Comparison of ENCODE assay signal across 11 cellular contexts in genomic region chr20:51560550-51561307, GRCh38. TPM values are rescaled to one million over a fixed set of nuclear protein-coding genes. Genes with fewer than 3 reads are reported as not detected.
DNase-seq lines count a peak whose midpoint lies in the region; ATAC-seq, FAIRE-seq and TF ChIP-seq lines count a peak whose summit lies in the region.
"Had no signal": no experiment of that assay in that cellular context is flagged by ENCODE, and none has a peak within 500 bp of the region (broad histone marks: within the 10 kb centered on the region; RNA-seq: fewer than 3 reads in every experiment).

No MANE protein-coding gene starts in this region.

- no peak overlapping the region for H3K27ac Mint-ChIP-seq in Caco-2 (ENCODE audit: unreplicated experiment)
- H3K27ac Mint-ChIP-seq: memory B cell had no signal

- FAIRE-seq in endothelial cell of umbilical vein (lab: Jason Lieb, UNC), result peak; percentile 26

- H2AFZ ChIP-seq in endothelial cell of umbilical vein (ENCODE audit: low read depth, low read length), result peak overlapping the region; percentile 32

- DNase-seq in Caco-2 (no peak), Panc1 (ENCODE audit: low read depth, low spot score) (no peak), endothelial cell of umbilical vein (ENCODE audit: low read depth, low spot score) (peak; percentile 17), omental fat pad (ENCODE audit: low spot score) (no peak)
- DNase-seq: foreskin keratinocyte, NCI-H446 treated with DMSO at 0.1 percent for 48 hours had no signal

- H3K27ac ChIP-seq in Panc1 (ENCODE audit: low read length), result peak overlapping the region; percentile 72
- H3K27ac ChIP-seq in endothelial cell of umbilical vein (ENCODE audit: insufficient read depth, low read depth, low read length), result no peak overlapping the region
- no peak overlapping the region for H3K27ac ChIP-seq in rectal smooth muscle tissue (ENCODE audit: low read depth, low read length)
- H3K27ac ChIP-seq: foreskin keratinocyte had no signal

- H3K79me2 ChIP-seq in endothelial cell of umbilical vein (ENCODE audit: control insufficient read depth, insufficient read depth, low read length), result no peaks in the 10 kb centered on the region

- TF ChIP-seq CTCF in Caco-2 (IDR thresholded peaks at IDR 0.05; ENCODE audit: insufficient read depth in 1 of 2, low read depth in 1 of 2, low read length in 1 of 2, severe bottlenecking in 1 of 2, unreplicated experiment in 1 of 2) (no peak), Panc1 (IDR thresholded peaks at IDR 0.05) (no peak), endothelial cell of umbilical vein (IDR thresholded peaks at IDR 0.05; ENCODE audit: extremely low read depth in 1 of 2, insufficient read depth in 1 of 2, low read depth in 1 of 2, low read length in 2 of 2) (no peak), omental fat pad (IDR thresholded peaks at IDR 0.05) (no peak)

- no peaks in the 10 kb centered on the region for H3K9me3 ChIP-seq in Caco-2
- no peaks in the 10 kb centered on the region for H3K9me3 ChIP-seq in Panc1 (ENCODE audit: control insufficient read depth, insufficient read depth, low read depth, low read length)
- no peaks in the 10 kb centered on the region for H3K9me3 ChIP-seq in endothelial cell of umbilical vein (replicated peaks; ENCODE audit: control insufficient read depth, insufficient read depth, low read length)

- H3K27me3 ChIP-seq in Caco-2 (replicated peaks; ENCODE audit: control insufficient read depth, insufficient read depth, low read length), result peaks cover 8% of the 10 kb centered on the region
- no peaks in the 10 kb centered on the region for H3K27me3 ChIP-seq in Panc1 (ENCODE audit: control insufficient read depth, insufficient read depth, low read length)
- no peaks in the 10 kb centered on the region for H3K27me3 ChIP-seq in endothelial cell of umbilical vein (ENCODE audit: control insufficient read depth in 2 of 2, insufficient read depth in 2 of 2, low read length in 2 of 2)
- no peaks in the 10 kb centered on the region for H3K27me3 ChIP-seq in rectal smooth muscle tissue (ENCODE audit: control insufficient read depth, insufficient read depth, low read length)

- H3K4me1 Mint-ChIP-seq in Caco-2 (ENCODE audit: low read depth, unreplicated experiment), result peaks cover 37% of the 10 kb centered on the region

- H3K36me3 ChIP-seq in Caco-2 (ENCODE audit: control insufficient read depth, insufficient read depth, low read length), result no peaks in the 10 kb centered on the region
- H3K36me3 ChIP-seq in Panc1 (ENCODE audit: control insufficient read depth, insufficient read depth, low read length), result no peaks in the 10 kb centered on the region
- no peaks in the 10 kb centered on the region for H3K36me3 ChIP-seq in endothelial cell of umbilical vein (ENCODE audit: control insufficient read depth in 2 of 2, extremely low read depth in 1 of 2, insufficient read depth in 2 of 2, low read length in 2 of 2)
- H3K36me3 ChIP-seq in rectal smooth muscle tissue (ENCODE audit: control insufficient read depth, insufficient read depth, low read length), result no peaks in the 10 kb centered on the region

- peak overlapping the region; percentile 64 for H3K4me2 ChIP-seq in endothelial cell of umbilical vein (ENCODE audit: insufficient read depth, low read length)

- peaks cover 25% of the 10 kb centered on the region for H3K27me3 Mint-ChIP-seq in Caco-2 (ENCODE audit: insufficient read depth, unreplicated experiment)

- no peaks in the 10 kb centered on the region for H3K36me3 Mint-ChIP-seq in Caco-2 (ENCODE audit: insufficient read depth, unreplicated experiment)
- H3K36me3 Mint-ChIP-seq: memory B cell had no signal

- BruUV-seq in Caco-2 (replicated peaks; lab: Mats Ljungman, UMichigan) (no TSS peak), Panc1 (replicated peaks; lab: Mats Ljungman, UMichigan) (TSS peak; percentile 73), endothelial cell of umbilical vein (replicated peaks; lab: Mats Ljungman, UMichigan) (TSS peak; percentile 6)

- H4K20me1 ChIP-seq in endothelial cell of umbilical vein (replicated peaks; ENCODE audit: control insufficient read depth, extremely low read depth, insufficient read depth, low read length), result no peaks in the 10 kb centered on the region

- CTCF ChIA-PET in Caco-2 (lab: Charles Lee) (interaction anchor here (0.6 kb wide), 1 partner anchor 12 kb away, joined by 3 read pairs; no protein-coding TSS in a partner anchor), Panc1 (lab: Charles Lee) (no interaction called here), endothelial cell of umbilical vein (lab: Charles Lee) (interaction anchor here (0.6 to 1.2 kb wide), 2 partner anchors 27 to 34 kb away, joined by 3 read pairs; no protein-coding TSS in a partner anchor)

- H3K4me3 ChIP-seq in Caco-2 (ENCODE audit: low read depth, low read length) (no peak overlapping the region), Panc1 (ENCODE audit: low read depth in 2 of 2, low read length in 2 of 2) (peak overlapping the region; percentile 53 to 92), endothelial cell of umbilical vein (replicated peaks in 1 of 3; ENCODE audit: insufficient read depth in 1 of 3, low read depth in 1 of 3, low read length in 3 of 3) (peak overlapping the region; percentile 2 to 28 (median 11)), rectal smooth muscle tissue (ENCODE audit: low read length) (peak overlapping the region; percentile 19)

- no peaks in the 10 kb centered on the region for H3K9me1 ChIP-seq in endothelial cell of umbilical vein (replicated peaks; ENCODE audit: control insufficient read depth, extremely low read depth, insufficient read depth, low read length)

- POLR2A ChIA-PET in Caco-2 (lab: Charles Lee) (no interaction called here), Panc1 (lab: Charles Lee) (no interaction called here), endothelial cell of umbilical vein (lab: Charles Lee) (interaction anchor here (0.7 to 0.8 kb wide), 2 partner anchors 41 to 64 kb away, joined by 3 to 8 read pairs; no protein-coding TSS in a partner anchor)

- H3K9ac ChIP-seq in endothelial cell of umbilical vein (replicated peaks; ENCODE audit: extremely low read depth, insufficient read depth, low read length) (peak overlapping the region; percentile 40), rectal smooth muscle tissue (ENCODE audit: low read length) (no peak overlapping the region)

- in situ Hi-C loops in Panc1 (cut with HindIII; ENCODE audit: low pct_unique_long_range_greater_than_20kb, low sequenced_read_pairs), result no loop called here

- no peak for TF ChIP-seq POLR2A in endothelial cell of umbilical vein (IDR thresholded peaks at IDR 0.05; ENCODE audit: low read depth, low read length)

- no peaks in the 10 kb centered on the region for H3K9me3 Mint-ChIP-seq in Caco-2 (ENCODE audit: unreplicated experiment)
- H3K9me3 Mint-ChIP-seq: memory B cell had no signal

- dilution Hi-C loops in endothelial cell of umbilical vein (cut with MboI; ENCODE audit: extremely low pct_ligation_motif_present, low sequenced_read_pairs), result no loop called here

- ATAC-seq in Panc1, result no peak
- ATAC-seq in GM21528 (IDR thresholded peaks at IDR 0.05; ENCODE audit: low FRiP score, unreplicated experiment), result no peak
- ATAC-seq in GM18873 (IDR thresholded peaks at IDR 0.05; ENCODE audit: low FRiP score, unreplicated experiment), result no peak
- no peak for ATAC-seq in HG03520 (IDR thresholded peaks at IDR 0.05; ENCODE audit: unreplicated experiment)
- ATAC-seq in omental fat pad (ENCODE audit: low FRiP score), result no peak
- ATAC-seq: foreskin keratinocyte had no signal

- H3K4me1 ChIP-seq in Caco-2 (peaks cover 28% of the 10 kb centered on the region), Panc1 (ENCODE audit: control insufficient read depth, insufficient read depth, low read length) (peaks cover 28% of the 10 kb centered on the region), endothelial cell of umbilical vein (ENCODE audit: control insufficient read depth, extremely low read depth, insufficient read depth, low read length) (peaks cover 24% of the 10 kb centered on the region), rectal smooth muscle tissue (ENCODE audit: control insufficient read depth, insufficient read depth, low read length) (peaks cover 20% of the 10 kb centered on the region)

- peak overlapping the region; percentile 88 for H3K4me3 Mint-ChIP-seq in Caco-2 (ENCODE audit: unreplicated experiment)

- intact Hi-C loops in Caco-2 (cut with micrococcal nuclease; ENCODE audit: unreplicated experiment), result no loop called here
- intact Hi-C loops in Panc1 (cut with micrococcal nuclease; ENCODE audit: unreplicated experiment), result loop anchor here (10.0 kb wide), 1 partner anchor 106 kb away; no protein-coding TSS in a partner anchor
- intact Hi-C loops in endothelial cell of umbilical vein (cut with micrococcal nuclease), result no loop called here

TF ChIP-seq in endothelial cell of umbilical vein, 7 proteins besides CTCF, POLR2A, EP300 and RAD21:
- TF ChIP-seq, protein P1, sequence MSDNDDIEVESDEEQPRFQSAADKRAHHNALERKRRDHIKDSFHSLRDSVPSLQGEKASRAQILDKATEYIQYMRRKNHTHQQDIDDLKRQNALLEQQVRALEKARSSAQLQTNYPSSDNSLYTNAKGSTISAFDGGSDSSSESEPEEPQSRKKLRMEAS (IDR thresholded peaks at IDR 0.05; ENCODE audit: insufficient read depth, insufficient read length), result no peak
- TF ChIP-seq POLR2AphosphoS5 (IDR thresholded peaks at IDR 0.05; ENCODE audit: insufficient read depth, low read depth, low read length) (no peak), EZH2 (IDR thresholded peaks at IDR 0.05; ENCODE audit: borderline replicate concordance, low read depth, low read length, severe bottlenecking) (no peak), JUN (IDR thresholded peaks at IDR 0.05; ENCODE audit: borderline replicate concordance, insufficient read depth, insufficient read length, low read depth) (no peak), FOS (IDR thresholded peaks at IDR 0.05; ENCODE audit: borderline replicate concordance, insufficient read depth, low read length) (no peak), GATA2 (IDR thresholded peaks at IDR 0.05; ENCODE audit: insufficient read depth, insufficient read length, low read depth, low read length) (no peak), MYC (IDR thresholded peaks at IDR 0.05; ENCODE audit: low read depth, low read length) (no peak)

RNA-seq across cellular contexts. Expression of gene NFATC2, which starts 18.2 kb away (rescaled TPM):
- 20.8 and 22.4 TPM in 2 replicates for total RNA-seq in Caco-2 (2022)
- 10.6 TPM for total RNA-seq in Panc1 (2021; ENCODE audit: unreplicated experiment)
- 11.6 TPM for polyA plus RNA-seq in Panc1 (2012; ENCODE audit: insufficient read length)
- 12.9 and 13.0 TPM in 2 replicates for total RNA-seq in endothelial cell of umbilical vein
- polyA plus RNA-seq in endothelial cell of umbilical vein, result 2.0 and 3.1 TPM in 2 replicates
- polyA plus RNA-seq in endothelial cell of umbilical vein (2011; cell fraction: cytosol; rRNA removed), result 3.6 and 3.7 TPM in 2 replicates
- polyA plus RNA-seq in endothelial cell of umbilical vein (2011; cell fraction: nucleus; rRNA removed), result 8.8 and 9.8 TPM in 2 replicates
- polyA plus RNA-seq in endothelial cell of umbilical vein (2012), result 5.0 and 6.5 TPM in 2 replicates
- 4.4 and 8.0 TPM in 2 replicates for polyA minus RNA-seq in endothelial cell of umbilical vein
- not detected for polyA minus RNA-seq in endothelial cell of umbilical vein (2011; cell fraction: cytosol; rRNA and poly(A)+ RNA removed)
- polyA minus RNA-seq in endothelial cell of umbilical vein (2011; cell fraction: nucleus; rRNA and poly(A)+ RNA removed), result 16.8 and 24.5 TPM in 2 replicates
- 10 to 100 TPM in 2 of 4 donors, 1 to 10 TPM in 2; 4.1 to 51.5 (median 8.7) TPM for total RNA-seq in omental fat pad
